Comparison of ENCODE assay signal across 10 cellular contexts in genomic region chr19:15285896-15286591, GRCh38. TPM values are rescaled to one million over a fixed set of nuclear protein-coding genes. Genes with fewer than 3 reads are reported as not detected.
DNase-seq lines count a peak whose midpoint lies in the region; ATAC-seq, FAIRE-seq and TF ChIP-seq lines count a peak whose summit lies in the region.
"Had no signal": no experiment of that assay in that cellular context is flagged by ENCODE, and none has a peak within 500 bp of the region (broad histone marks: within the 10 kb centered on the region; RNA-seq: fewer than 3 reads in every experiment).

No MANE protein-coding gene starts in this region.

- in situ Hi-C loops in GM12878 (cut with MboI): no loop called here

- 17% methylated on average over 11 of the region's 11 CpGs for WGBS in GM12878 (ENCODE audit: insufficient coverage, insufficient replicate concordance, low lambda C conversion rate, missing lambda C conversion rate)
- WGBS in prostate gland: 70% methylated on average over 11 of the region's 11 CpGs

- H3K4me1 ChIP-seq in GM12878 (ENCODE audit: control insufficient read depth, insufficient read depth, low read length) (peaks cover 71% of the 10 kb centered on the region), upper lobe of right lung (peaks cover 100% of the 10 kb centered on the region), prostate gland (replicated peaks) (peaks cover 55% of the 10 kb centered on the region)

- SMC1A ChIA-PET in GM12878 (lab: Charles Lee; ENCODE audit: uncharacterized antibody, unreplicated experiment): no interaction called here

- peak overlapping the region; percentile 65 for H3K4me3 Mint-ChIP-seq in activated naive CD4-positive, alpha-beta T cell treated with anti-CD3 and anti-CD28 coated beads, Interleukin-2, amount 50 U/mL, for 24 hours

- CTCF ChIA-PET in GM12878 (lab: Yijun Ruan, JAX): no interaction called here

- TF ChIP-seq CTCF in GM12878 (IDR thresholded peaks at IDR 0.05 in 2 of 3, conservative IDR thresholded peaks at IDR 0.05 in 1 of 3; ENCODE audit: control insufficient read depth in 2 of 3, extremely low read depth in 1 of 3, insufficient read depth in 1 of 3, low read depth in 3 of 3, low read length in 3 of 3): no peak
- no peak for TF ChIP-seq CTCF in upper lobe of right lung (IDR thresholded peaks at IDR 0.05)
- TF ChIP-seq CTCF in prostate gland (IDR thresholded peaks at IDR 0.05): no peak

- TF ChIP-seq POLR2A in GM12878 (IDR thresholded peaks at IDR 0.05; ENCODE audit: low read depth, low read length): peak; percentile 63
- no peak for TF ChIP-seq POLR2A in prostate gland (IDR thresholded peaks at IDR 0.05)

- peaks cover 98% of the 10 kb centered on the region for H3K79me2 ChIP-seq in GM12878 (ENCODE audit: control insufficient read depth, insufficient read depth, low read length)

- peaks cover 2 to 8% of the 10 kb centered on the region in 2 experiments; a peak in 2 of 4 replicates for H3K36me3 ChIP-seq in GM12878 (ENCODE audit: control insufficient read depth in 2 of 2, insufficient read depth in 2 of 2, low read length in 1 of 2)
- H3K36me3 ChIP-seq in upper lobe of right lung: no peaks in the 10 kb centered on the region
- no peaks in the 10 kb centered on the region for H3K36me3 ChIP-seq in prostate gland

- no peaks in the 10 kb centered on the region for H3K36me3 Mint-ChIP-seq in activated naive CD4-positive, alpha-beta T cell treated with anti-CD3 and anti-CD28 coated beads, Interleukin-2, amount 50 U/mL, for 24 hours
- no peaks in the 10 kb centered on the region for H3K36me3 Mint-ChIP-seq in activated naive CD4-positive, alpha-beta T cell treated with anti-CD3 and anti-CD28 coated beads, Interleukin-2, amount 50 U/mL, for 72 hours

- ATAC-seq in activated naive CD4-positive, alpha-beta T cell treated with anti-CD3 and anti-CD28 coated beads, Interleukin-2, amount 50 U/mL, for 72 hours: no peak
- peak; percentile 44 for ATAC-seq in HG03571 (IDR thresholded peaks at IDR 0.05; ENCODE audit: unreplicated experiment)
- ATAC-seq in GM12878: peak; percentile 87
- peak; percentile 48 for ATAC-seq in upper lobe of right lung

- no peaks in the 10 kb centered on the region for H3K27me3 Mint-ChIP-seq in activated naive CD4-positive, alpha-beta T cell treated with anti-CD3 and anti-CD28 coated beads, Interleukin-2, amount 50 U/mL, for 24 hours

- POLR2A ChIA-PET in GM12878 (lab: Charles Lee): no interaction called here

- peak overlapping the region; percentile 77 for H3K4me2 ChIP-seq in GM12878 (ENCODE audit: control insufficient read depth, insufficient read depth)

- TF ChIP-seq EP300 in GM12878 (IDR thresholded peaks at IDR 0.05; ENCODE audit: borderline replicate concordance in 1 of 2, control insufficient read depth in 1 of 2, low read depth in 2 of 2, low read length in 2 of 2): peak in 1 of 2 experiments; percentile 41; a peak in 1 of 4 replicates

- no peak for DNase-seq in activated naive CD4-positive, alpha-beta T cell treated with anti-CD3 and anti-CD28 coated beads, Interleukin-2, amount 50 U/mL, for 72 hours (ENCODE audit: low spot score in 2 of 2)
- DNase-seq in GM12878 (ENCODE audit: low read depth, low spot score) (peak; percentile 75), upper lobe of right lung (no peak), HuH-7.5 (ENCODE audit: low spot score) (no peak), ureter (ENCODE audit: low spot score) (no peak), prostate gland (ENCODE audit: low spot score) (no peak)
- DNase-seq: activated CD4-positive, CD25-positive, alpha-beta regulatory T cell; midbrain had no signal

- BruUV-seq in GM12878 (replicated peaks; lab: Mats Ljungman, UMichigan): no TSS peak

- no peaks in the 10 kb centered on the region for H3K27me3 ChIP-seq in GM12878 (replicated peaks in 1 of 2; ENCODE audit: control insufficient read depth in 2 of 2, insufficient read depth in 2 of 2, low read length in 1 of 2)
- H3K27me3 ChIP-seq in upper lobe of right lung: no peaks in the 10 kb centered on the region
- H3K27me3 ChIP-seq in prostate gland (replicated peaks; ENCODE audit: insufficient read depth): no peaks in the 10 kb centered on the region

- RAD21 ChIA-PET in GM12878 (lab: Charles Lee; ENCODE audit: unreplicated experiment): interaction anchor here (0.7 to 1.3 kb wide), 4 partner anchors 20 to 93 kb away, joined by 3 to 4 read pairs (median 3); partner anchors contain the start of gene AKAP8

- peak overlapping the region; percentile 65 for H3K27ac ChIP-seq in GM12878 (ENCODE audit: control insufficient read depth, insufficient read depth)
- no peak overlapping the region for H3K27ac ChIP-seq in upper lobe of right lung
- no peak overlapping the region for H3K27ac ChIP-seq in prostate gland

- no peak for TF ChIP-seq RAD21 in GM12878 (IDR thresholded peaks at IDR 0.05; ENCODE audit: insufficient read depth, low read depth, low read length)

- H2AFZ ChIP-seq in GM12878 (ENCODE audit: control insufficient read depth, low read depth, low read length): no peak overlapping the region

- intact Hi-C loops in GM12878 (cut with micrococcal nuclease; ENCODE audit: unreplicated experiment) (no loop called here), upper lobe of right lung (cut with DNase I) (no loop called here), prostate gland (cut with DNase I) (no loop called here)

- H3K4me1 Mint-ChIP-seq in activated naive CD4-positive, alpha-beta T cell treated with anti-CD3 and anti-CD28 coated beads, Interleukin-2, amount 50 U/mL, for 24 hours: peaks cover 98% of the 10 kb centered on the region

- peak; percentile 86 for FAIRE-seq in GM12878 (lab: Jason Lieb, UNC)

- H3K9ac ChIP-seq in GM12878 (ENCODE audit: control insufficient read depth, insufficient read depth, low read length): peak overlapping the region; percentile 8

- H4K20me1 ChIP-seq in GM12878 (ENCODE audit: control insufficient read depth, insufficient read depth): peaks cover 27% of the 10 kb centered on the region

- H3K9me3 ChIP-seq in GM12878 (replicated peaks; ENCODE audit: control insufficient read depth, insufficient read depth, low read length): no peaks in the 10 kb centered on the region
- no peaks in the 10 kb centered on the region for H3K9me3 ChIP-seq in upper lobe of right lung
- no peaks in the 10 kb centered on the region for H3K9me3 ChIP-seq in prostate gland

- peak overlapping the region; percentile 65 for H3K27ac Mint-ChIP-seq in activated naive CD4-positive, alpha-beta T cell treated with anti-CD3 and anti-CD28 coated beads, Interleukin-2, amount 50 U/mL, for 24 hours
- no peak overlapping the region for H3K27ac Mint-ChIP-seq in activated naive CD4-positive, alpha-beta T cell treated with anti-CD3 and anti-CD28 coated beads, Interleukin-2, amount 50 U/mL, for 72 hours

- peak overlapping the region; percentile 57 for H3K4me3 ChIP-seq in GM12878
- H3K4me3 ChIP-seq in upper lobe of right lung: no peak overlapping the region
- H3K4me3 ChIP-seq in prostate gland: no peak overlapping the region

- no peaks in the 10 kb centered on the region for H3K9me3 Mint-ChIP-seq in activated naive CD4-positive, alpha-beta T cell treated with anti-CD3 and anti-CD28 coated beads, Interleukin-2, amount 50 U/mL, for 24 hours
- H3K9me3 Mint-ChIP-seq in activated naive CD4-positive, alpha-beta T cell treated with anti-CD3 and anti-CD28 coated beads, Interleukin-2, amount 50 U/mL, for 72 hours: no peaks in the 10 kb centered on the region

TF ChIP-seq in GM12878, 131 proteins besides CTCF, POLR2A, EP300 and RAD21 (continues in another document):
- TF ChIP-seq NBN (IDR thresholded peaks at IDR 0.05): 0 out of 2 replicates have a peak, but pooled peaks have one; percentile 59

RNA-seq across cellular contexts. Expression of gene BRD4, which starts 46.3 kb away (rescaled TPM):
- 100 to 1,000 TPM; 108 to 114 TPM for total RNA-seq in activated naive CD4-positive, alpha-beta T cell treated with anti-CD3 and anti-CD28 coated beads, Interleukin-2, amount 50 U/mL, for 72 hours
- 132 and 152 TPM in 2 replicates for total RNA-seq in GM12878 (2013; cell fraction: nucleolus; rRNA removed)
- total RNA-seq in GM12878 (2014; rRNA removed): 9.3 and 11.4 TPM in 2 replicates
- 8.2 and 9.3 TPM in 2 replicates for total RNA-seq in GM12878 (2014; rRNA removed; fragmentation: Illumina TruSeq; extraction: Trizol)
- total RNA-seq in GM12878 (2021): 84.4 and 88.8 TPM in 2 replicates
- 13.0 TPM for polyA plus RNA-seq in GM12878 (2011; ENCODE audit: low read depth)
- 3.9 and 6.0 TPM in 2 replicates for polyA plus RNA-seq in GM12878 (2011; rRNA removed)
- 4.3 and 5.9 TPM in 2 replicates for polyA plus RNA-seq in GM12878 (2011; cell fraction: cytosol; rRNA removed)
- polyA plus RNA-seq in GM12878 (2011; cell fraction: nucleus; rRNA removed): 47.2 and 65.0 TPM in 2 replicates
- polyA plus RNA-seq in GM12878 (2012): 33.0 and 53.4 TPM in 2 replicates
- polyA plus RNA-seq in GM12878 (2014; fragmentation: Illumina TruSeq; extraction: Trizol): 12.1 and 22.9 TPM in 2 replicates
- 1 to 10 TPM; 5.3 to 8.6 TPM for polyA plus RNA-seq in GM12878 (2014; fragmentation: Nextera tagmentation; extraction: Ambion mirVana)
- polyA plus RNA-seq in GM12878 (2014; rRNA removed): 18.3 and 26.8 TPM in 2 replicates
- polyA plus RNA-seq in GM12878 (2016; fragmentation: Nextera tagmentation; extraction: Ambion mirVana): 10 to 100 TPM; 12.2 to 13.1 TPM
- polyA minus RNA-seq in GM12878 (2011; rRNA and poly(A)+ RNA removed): 18.0 and 22.3 TPM in 2 replicates
- polyA minus RNA-seq in GM12878 (2011; cell fraction: cytosol; rRNA and poly(A)+ RNA removed): 15.6 and 16.7 TPM in 2 replicates
- 40.9 and 74.5 TPM in 2 replicates for polyA minus RNA-seq in GM12878 (2011; cell fraction: nucleus; rRNA and poly(A)+ RNA removed)
- total RNA-seq in upper lobe of right lung: 101 TPM
- total RNA-seq in ureter: 134 TPM
- 10 to 100 TPM; 45.6 to 76.0 TPM for total RNA-seq in prostate gland

RNA-seq across cellular contexts. Expression of gene EPHX3, which starts 53.8 kb away (rescaled TPM):
- total RNA-seq in activated naive CD4-positive, alpha-beta T cell treated with anti-CD3 and anti-CD28 coated beads, Interleukin-2, amount 50 U/mL, for 72 hours: under 1 TPM in 1 of 2 donors, not detected in 1; 0.27 TPM
- total RNA-seq in GM12878 (2013; cell fraction: nucleolus; rRNA removed): not detected in 2 replicates
- total RNA-seq in GM12878 (2014; rRNA removed) (not detected in 2 replicates), GM12878 (2014; rRNA removed; fragmentation: Illumina TruSeq; extraction: Trizol) (not detected in 2 replicates), GM12878 (2021) (not detected in 2 replicates), upper lobe of right lung (2.5 TPM), ureter (2.5 TPM), prostate gland (1 to 10 TPM; 1.4 to 1.6 TPM)
- not detected for polyA plus RNA-seq in GM12878 (2011; ENCODE audit: low read depth)
- polyA plus RNA-seq in GM12878 (2011; rRNA removed) (0.04 TPM in 1 of 2 replicates, not detected in the other), GM12878 (2014; fragmentation: Illumina TruSeq; extraction: Trizol) (not detected in 2 replicates), GM12878 (2014; fragmentation: Nextera tagmentation; extraction: Ambion mirVana) (not detected), GM12878 (2014; rRNA removed) (not detected in 2 replicates), GM12878 (2016; fragmentation: Nextera tagmentation; extraction: Ambion mirVana) (not detected)
- not detected in 2 replicates for polyA plus RNA-seq in GM12878 (2011; cell fraction: cytosol; rRNA removed)
- 0.26 TPM in 1 of 2 replicates, not detected in the other for polyA plus RNA-seq in GM12878 (2011; cell fraction: nucleus; rRNA removed)
- not detected in 2 replicates for polyA plus RNA-seq in GM12878 (2012)
- polyA minus RNA-seq in GM12878 (2011; rRNA and poly(A)+ RNA removed): 0.21 and 0.29 TPM in 2 replicates
- polyA minus RNA-seq in GM12878 (2011; cell fraction: cytosol; rRNA and poly(A)+ RNA removed): not detected in 2 replicates
- 0.48 TPM in 1 of 2 replicates, not detected in the other for polyA minus RNA-seq in GM12878 (2011; cell fraction: nucleus; rRNA and poly(A)+ RNA removed)

Comparison
In these comparisons a context has a peak if more than half of its experiments do, and no peak if none do; other contexts are left out.
1. ATAC-seq: peak in HG03571 (single experiment), GM12878 (single experiment) and upper lobe of right lung (single experiment); none in activated naive CD4-positive, alpha-beta T cell treated with anti-CD3 and anti-CD28 coated beads, Interleukin-2, amount 50 U/mL, for 72 hours (0 of 2).